ENCODE assay signal across 23 cellular contexts in the genomic region with DNA sequence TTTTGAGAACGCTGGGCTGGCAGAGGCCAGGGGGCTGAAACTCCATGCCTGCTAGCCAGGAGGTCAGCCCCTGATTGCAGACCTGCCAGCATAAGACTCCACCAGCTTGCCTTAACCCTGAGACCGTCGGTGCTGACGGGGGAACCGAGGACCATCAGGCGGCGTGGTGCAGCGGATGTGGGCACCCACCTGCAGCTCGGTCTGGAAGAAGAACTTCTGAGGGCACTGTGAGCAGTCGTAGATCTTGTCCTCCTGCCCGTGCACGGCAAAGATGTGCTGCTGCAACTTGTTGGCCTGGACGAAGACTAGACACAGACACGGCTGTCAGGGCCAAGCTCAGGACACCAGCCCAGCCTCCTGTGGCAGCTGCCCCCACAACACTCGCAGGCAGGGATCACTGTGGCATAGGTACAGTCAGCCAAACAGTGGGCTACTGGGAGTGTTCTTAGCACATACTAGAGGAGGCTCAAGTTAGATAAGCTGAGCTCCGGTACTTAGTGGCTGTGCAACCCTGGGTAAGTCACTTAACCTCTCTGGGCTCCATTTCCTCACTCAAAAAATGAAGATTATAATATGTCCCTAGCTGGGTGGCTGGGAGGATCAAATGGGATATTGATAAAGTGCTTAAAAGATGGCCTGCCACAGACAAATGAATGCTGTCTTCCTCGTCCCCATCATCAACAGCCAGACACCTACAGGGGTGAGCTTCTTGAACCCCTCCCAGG.
DNase-seq lines count a peak whose midpoint lies in the region; ATAC-seq and TF ChIP-seq lines count a peak whose summit lies in the region.
"Had no signal": no experiment of that assay in that cellular context is flagged by ENCODE, and none has a peak within 500 bp of the region (broad histone marks: within the 10 kb centered on the region; RNA-seq: fewer than 3 reads in every experiment).

No MANE protein-coding gene starts in this region.

- TF ChIP-seq CTCF in activated CD8-positive, alpha-beta T cell treated with anti-CD3 and anti-CD28 coated beads for 36 hours (IDR thresholded peaks at IDR 0.05) = no peak
- no peak for TF ChIP-seq CTCF in OCI-LY7 (conservative IDR thresholded peaks at IDR 0.05; ENCODE audit: low read length)
- no peak for TF ChIP-seq CTCF in endothelial cell (IDR thresholded peaks at IDR 0.05; ENCODE audit: unreplicated experiment)
- no peak for TF ChIP-seq CTCF in spleen (IDR thresholded peaks at IDR 0.05 in 8 of 11, conservative IDR thresholded peaks at IDR 0.05 in 3 of 11)

- POLR2A ChIA-PET in activated CD8-positive, alpha-beta T cell treated with anti-CD3 and anti-CD28 coated beads, Interleukin-2, amount 10 ng/mL, durations not matched to agents 7 days and 5 days (lab: Charles Lee) = no interaction called here
- POLR2A ChIA-PET in activated CD8-positive, alpha-beta T cell treated with anti-CD3 and anti-CD28 coated beads for 36 hours (lab: Charles Lee) = interaction anchor here (1.2 kb wide), 1 partner anchor 19 kb away, joined by 3 read pairs; no protein-coding TSS in a partner anchor
- POLR2A ChIA-PET in OCI-LY7 (lab: Charles Lee) = interaction anchor here (1.0 to 1.7 kb wide), 3 partner anchors 41 to 81 kb away, joined by 3 to 4 read pairs (median 3); no protein-coding TSS in a partner anchor

- intact Hi-C loops in activated CD8-positive, alpha-beta T cell treated with anti-CD3 and anti-CD28 coated beads for 36 hours (cut with micrococcal nuclease) = no loop called here
- intact Hi-C loops in OCI-LY7 (cut with micrococcal nuclease; ENCODE audit: unreplicated experiment) = loop anchor here (2.0 to 5.0 kb wide), 2 partner anchors 54 to 83 kb away; no protein-coding TSS in a partner anchor
- intact Hi-C loops in spleen (cut with DNase I; ENCODE audit: low total_unique reads) = no loop called here

- no peak overlapping the region for H3K4me3 Mint-ChIP-seq in activated CD8-positive, alpha-beta T cell treated with anti-CD3 and anti-CD28 coated beads, Interleukin-2, amount 10 ng/mL, durations not matched to agents 7 days and 5 days
- no peak overlapping the region for H3K4me3 Mint-ChIP-seq in activated CD8-positive, alpha-beta T cell treated with anti-CD3 and anti-CD28 coated beads for 36 hours
- H3K4me3 Mint-ChIP-seq in endothelial cell (ENCODE audit: unreplicated experiment) = peak overlapping the region; percentile 69
- H3K4me3 Mint-ChIP-seq: GM23338, H9, HFFc6 had no signal

- H3K9me3 ChIP-seq in OCI-LY7 (ENCODE audit: low read length) = no peaks in the 10 kb centered on the region
- no peaks in the 10 kb centered on the region for H3K9me3 ChIP-seq in spleen
- H3K9me3 ChIP-seq: BE2C, Peyer's patch had no signal

- H3K36me3 ChIP-seq in OCI-LY7 (ENCODE audit: insufficient read depth, low read length) (no peaks in the 10 kb centered on the region), spleen (no peaks in the 10 kb centered on the region)
- H3K36me3 ChIP-seq: BE2C, Peyer's patch had no signal

- peak overlapping the region; percentile 18; the same call in 1 of the 2 replicates for H3K4me2 ChIP-seq in OCI-LY7 (ENCODE audit: low read length)
- H3K4me2 ChIP-seq: GM23338 had no signal

- CTCF ChIA-PET in activated CD8-positive, alpha-beta T cell treated with anti-CD3 and anti-CD28 coated beads, Interleukin-2, amount 10 ng/mL, durations not matched to agents 7 days and 5 days (lab: Charles Lee) = interaction anchor here (1.3 kb wide), 1 partner anchor 9 kb away, joined by 3 read pairs; no protein-coding TSS in a partner anchor
- CTCF ChIA-PET in activated CD8-positive, alpha-beta T cell treated with anti-CD3 and anti-CD28 coated beads for 36 hours (lab: Charles Lee) = interaction anchor here (0.8 kb wide), 1 partner anchor 9 kb away, joined by 3 read pairs; no protein-coding TSS in a partner anchor
- CTCF ChIA-PET in OCI-LY7 (lab: Charles Lee; ENCODE audit: unreplicated experiment) = interaction anchor here (0.6 kb wide), 2 partner anchors 16 to 90 kb away, joined by 3 to 4 read pairs; no protein-coding TSS in a partner anchor

- TF ChIP-seq POLR2A in spleen (IDR thresholded peaks at IDR 0.05) = no peak

- H3K27me3 Mint-ChIP-seq in activated CD8-positive, alpha-beta T cell treated with anti-CD3 and anti-CD28 coated beads, Interleukin-2, amount 10 ng/mL, durations not matched to agents 7 days and 5 days (ENCODE audit: low read depth) = no peaks in the 10 kb centered on the region
- H3K27me3 Mint-ChIP-seq in activated CD8-positive, alpha-beta T cell treated with anti-CD3 and anti-CD28 coated beads for 36 hours = no peaks in the 10 kb centered on the region
- H3K27me3 Mint-ChIP-seq in endothelial cell (ENCODE audit: unreplicated experiment) = peaks cover 5% of the 10 kb centered on the region

- H3K27me3 ChIP-seq in spleen (replicated peaks in 1 of 7) = peaks cover 0 to 18% (median 0%) of the 10 kb centered on the region in 7 donors
- H3K27me3 ChIP-seq: BE2C, Peyer's patch had no signal

- H3K9me3 Mint-ChIP-seq in activated CD8-positive, alpha-beta T cell treated with anti-CD3 and anti-CD28 coated beads, Interleukin-2, amount 10 ng/mL, durations not matched to agents 7 days and 5 days (ENCODE audit: insufficient read depth) = no peaks in the 10 kb centered on the region
- no peaks in the 10 kb centered on the region for H3K9me3 Mint-ChIP-seq in activated CD8-positive, alpha-beta T cell treated with anti-CD3 and anti-CD28 coated beads for 36 hours
- H3K9me3 Mint-ChIP-seq in endothelial cell (ENCODE audit: unreplicated experiment) = no peaks in the 10 kb centered on the region
- H3K9me3 Mint-ChIP-seq: GM23338, H9 had no signal

- H4K20me1 ChIP-seq in OCI-LY7 (ENCODE audit: insufficient read depth, low read length) = no peaks in the 10 kb centered on the region

- H3K27ac ChIP-seq in OCI-LY7 (ENCODE audit: low read depth, low read length, poor library complexity, severe bottlenecking) = no peak overlapping the region
- no peak overlapping the region for H3K27ac ChIP-seq in spleen
- H3K27ac ChIP-seq: 22Rv1, Peyer's patch had no signal

- no peaks in the 10 kb centered on the region for H3K36me3 Mint-ChIP-seq in activated CD8-positive, alpha-beta T cell treated with anti-CD3 and anti-CD28 coated beads, Interleukin-2, amount 10 ng/mL, durations not matched to agents 7 days and 5 days (ENCODE audit: low read depth)
- no peaks in the 10 kb centered on the region for H3K36me3 Mint-ChIP-seq in activated CD8-positive, alpha-beta T cell treated with anti-CD3 and anti-CD28 coated beads for 36 hours (ENCODE audit: low read depth)
- H3K36me3 Mint-ChIP-seq in endothelial cell (ENCODE audit: low read depth, unreplicated experiment) = peaks cover 19% of the 10 kb centered on the region

- peak; percentile 28 for ATAC-seq in activated CD8-positive, alpha-beta T cell treated with anti-CD3 and anti-CD28 coated beads, Interleukin-2, amount 10 ng/mL, durations not matched to agents 7 days and 5 days
- ATAC-seq in activated CD8-positive, alpha-beta T cell treated with anti-CD3 and anti-CD28 coated beads for 36 hours = no peak
- ATAC-seq in GM21737 (IDR thresholded peaks at IDR 0.05; ENCODE audit: unreplicated experiment) = no peak
- ATAC-seq: GM23338 had no signal

- no peak overlapping the region for H3K4me3 ChIP-seq in OCI-LY7 (ENCODE audit: low read depth, low read length, poor library complexity, severe bottlenecking)
- H3K4me3 ChIP-seq in spleen = no peak overlapping the region
- H3K4me3 ChIP-seq: GM23338, Peyer's patch had no signal

- 83 to 93% (median 85%) methylated on average over 13 to 17 of the region's 17 CpGs for WGBS in spleen, 5 donors

- no peak overlapping the region for H2AFZ ChIP-seq in OCI-LY7 (ENCODE audit: low read length)
- H2AFZ ChIP-seq: GM23338 had no signal

- peaks cover 12% of the 10 kb centered on the region for H3K4me1 Mint-ChIP-seq in activated CD8-positive, alpha-beta T cell treated with anti-CD3 and anti-CD28 coated beads, Interleukin-2, amount 10 ng/mL, durations not matched to agents 7 days and 5 days (ENCODE audit: low read depth)
- peaks cover 15% of the 10 kb centered on the region for H3K4me1 Mint-ChIP-seq in activated CD8-positive, alpha-beta T cell treated with anti-CD3 and anti-CD28 coated beads for 36 hours (ENCODE audit: low read depth)
- H3K4me1 Mint-ChIP-seq in endothelial cell (ENCODE audit: unreplicated experiment) = no peaks in the 10 kb centered on the region

- peak; percentile 27 for DNase-seq in activated CD8-positive, alpha-beta T cell treated with anti-CD3 and anti-CD28 coated beads, Interleukin-2, amount 10 ng/mL, durations not matched to agents 7 days and 5 days
- DNase-seq in activated CD8-positive, alpha-beta T cell treated with anti-CD3 and anti-CD28 coated beads for 36 hours = no peak
- DNase-seq in OCI-LY7 (ENCODE audit: low spot score) (peak; percentile 71), endothelial cell (ENCODE audit: low spot score) (no peak), spleen (peak; percentile 67), Ammon's horn (ENCODE audit: low spot score) (no peak), SW480 (ENCODE audit: low spot score) (no peak)
- DNase-seq: H9, HFFc6, IMR-90, Karpas-422, NCI-H1436, NCI-H187, NCI-H2081 treated with DMSO at 0.1 percent for 48 hours, NCI-H226, NCI-H510A, OCI-M1, Peyer's patch, SHP77 treated with DMSO at 0.1 percent for 48 hours had no signal

- no peak overlapping the region for H3K27ac Mint-ChIP-seq in activated CD8-positive, alpha-beta T cell treated with anti-CD3 and anti-CD28 coated beads, Interleukin-2, amount 10 ng/mL, durations not matched to agents 7 days and 5 days
- H3K27ac Mint-ChIP-seq in activated CD8-positive, alpha-beta T cell treated with anti-CD3 and anti-CD28 coated beads for 36 hours = no peak overlapping the region
- H3K27ac Mint-ChIP-seq in endothelial cell (ENCODE audit: unreplicated experiment) = no peak overlapping the region
- H3K27ac Mint-ChIP-seq: GM23338, HFFc6 had no signal

- no peaks in the 10 kb centered on the region for H3K79me2 ChIP-seq in OCI-LY7 (ENCODE audit: insufficient read depth, low read depth, low read length)

- BruUV-seq in OCI-LY7 (replicated peaks; lab: Mats Ljungman, UMichigan) = no TSS peak

- H3K9me2 ChIP-seq in OCI-LY7 (ENCODE audit: insufficient read depth, low read length) = no peaks in the 10 kb centered on the region

- H3K4me1 ChIP-seq in OCI-LY7 (ENCODE audit: insufficient read depth, low read length, poor library complexity, severe bottlenecking) (peaks cover 36% of the 10 kb centered on the region), spleen (peaks cover 0 to 18% (median 6%) of the 10 kb centered on the region in 6 donors)
- H3K4me1 ChIP-seq: Peyer's patch had no signal

Comparison
In these comparisons a context has a peak if more than half of its experiments do, and no peak if none do; other contexts are left out.
1. DNase-seq: peak in activated CD8-positive, alpha-beta T cell treated with anti-CD3 and anti-CD28 coated beads, Interleukin-2, amount 10 ng/mL, durations not matched to agents 7 days and 5 days (single experiment), OCI-LY7 (single experiment) and spleen (single experiment); none in activated CD8-positive, alpha-beta T cell treated with anti-CD3 and anti-CD28 coated beads for 36 hours (single experiment), endothelial cell (single experiment), Ammon's horn (single experiment) and SW480 (single experiment).